ENCODE assay signal across 9 cellular contexts in the genomic region with DNA sequence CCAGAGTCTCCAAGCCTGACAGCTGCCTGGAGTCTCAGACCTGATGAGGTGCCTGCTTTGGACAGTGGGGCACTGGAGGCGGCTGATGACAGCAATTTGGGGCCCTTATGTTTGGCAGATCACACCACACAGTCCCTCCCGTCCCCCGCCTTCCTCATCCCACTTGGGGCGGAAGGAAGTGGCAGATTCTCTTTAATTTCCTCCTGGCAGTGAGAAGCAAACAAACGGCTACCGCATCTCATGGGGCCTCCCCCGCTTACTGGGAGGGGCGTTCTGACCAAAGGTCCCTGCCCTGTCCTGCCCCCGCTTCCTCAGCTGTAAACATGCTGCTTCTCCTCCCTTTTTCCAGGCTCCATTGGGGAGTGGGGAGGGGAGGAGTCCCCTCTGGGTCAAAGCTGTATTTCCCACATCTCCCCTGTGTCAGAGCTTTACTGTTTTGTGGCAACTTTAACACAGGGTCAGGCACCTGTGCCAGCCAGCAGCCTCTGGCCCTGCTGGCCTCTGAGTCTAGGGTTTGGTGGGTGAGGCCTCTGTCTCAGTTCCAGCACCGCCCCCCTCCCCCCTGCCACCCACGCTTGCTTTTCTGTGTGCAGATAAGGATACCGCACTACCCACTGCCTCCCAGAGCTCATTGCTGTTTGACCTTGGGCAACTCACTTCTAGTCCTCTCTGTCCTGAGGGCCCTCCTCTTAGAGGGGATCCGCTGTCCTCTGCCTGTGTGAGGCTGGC. TPM values are rescaled to one million over a fixed set of nuclear protein-coding genes. Genes with fewer than 3 reads are reported as not detected.
DNase-seq lines count a peak whose midpoint lies in the region; ATAC-seq and TF ChIP-seq lines count a peak whose summit lies in the region.
"Had no signal": no experiment of that assay in that cellular context is flagged by ENCODE, and none has a peak within 500 bp of the region (broad histone marks: within the 10 kb centered on the region; RNA-seq: fewer than 3 reads in every experiment).

No MANE protein-coding gene starts in this region.

- H3K36me3 ChIP-seq in OCI-LY7 (ENCODE audit: insufficient read depth, low read length): peaks cover 43% of the 10 kb centered on the region
- H3K36me3 ChIP-seq in hepatocyte (replicated peaks; ENCODE audit: insufficient read depth, low read depth): no peaks in the 10 kb centered on the region

- DNase-seq in OCI-LY7 (ENCODE audit: low spot score): peak; percentile 78
- peak; percentile 79 for DNase-seq in activated T-helper 2 cell treated with anti-CD3 and anti-CD28 coated beads, Interferon-gamma antibody, Interleukin-2, Interleukin-4, amounts not matched to agents 10 μg/mL and 5 μg/mL and 100 μg/mL, durations not matched to agents 14 hours and 24 hours and 36 hours (ENCODE audit: low spot score)
- DNase-seq in hepatocyte (ENCODE audit: low spot score): peak; percentile 77
- DNase-seq in stimulated activated CD4-positive, alpha-beta T cell treated with anti-CD3 and anti-CD28 coated beads, Interleukin-4, amount 100 ng/mL, for 24 hours: peak; percentile 66
- no peak for DNase-seq in dedifferentiated amniotic fluid mesenchymal stem cell (ENCODE audit: extremely low spot score)
- no peak for DNase-seq in hepatic stellate cell (ENCODE audit: low spot score)

- WGBS in hepatocyte (ENCODE audit: low lambda C conversion rate, missing lambda C conversion rate): 60% methylated on average over 13 of the region's 13 CpGs

- TF ChIP-seq CTCF in OCI-LY7 (conservative IDR thresholded peaks at IDR 0.05; ENCODE audit: low read length) (no peak), hepatocyte (IDR thresholded peaks at IDR 0.05; ENCODE audit: poor library complexity) (no peak)

- no peaks in the 10 kb centered on the region for H3K27me3 Mint-ChIP-seq in activated T-helper 2 cell treated with anti-CD3 and anti-CD28 coated beads, Interferon-gamma antibody, Interleukin-2, Interleukin-4, amounts not matched to agents 10 μg/mL and 5 μg/mL and 100 μg/mL, durations not matched to agents 14 hours and 24 hours and 36 hours (ENCODE audit: low read depth)

- H3K27ac ChIP-seq in OCI-LY7 (ENCODE audit: low read depth, low read length, poor library complexity, severe bottlenecking) (peak overlapping the region; percentile 76), hepatocyte (peak overlapping the region; percentile 94)

- H3K27ac Mint-ChIP-seq in activated T-helper 2 cell treated with anti-CD3 and anti-CD28 coated beads, Interferon-gamma antibody, Interleukin-2, Interleukin-4, amounts not matched to agents 10 μg/mL and 5 μg/mL and 100 μg/mL, durations not matched to agents 14 hours and 24 hours and 36 hours: peak overlapping the region; percentile 96

- no peaks in the 10 kb centered on the region for H3K27me3 ChIP-seq in hepatocyte

- H3K4me2 ChIP-seq in OCI-LY7 (ENCODE audit: low read length) (peak overlapping the region; percentile 71), hepatocyte (peak overlapping the region; percentile 61)

- peak overlapping the region; percentile 39 for H3K4me3 ChIP-seq in OCI-LY7 (ENCODE audit: low read depth, low read length, poor library complexity, severe bottlenecking)
- H3K4me3 ChIP-seq in hepatocyte: no peak overlapping the region

- H3K4me1 Mint-ChIP-seq in activated T-helper 2 cell treated with anti-CD3 and anti-CD28 coated beads, Interferon-gamma antibody, Interleukin-2, Interleukin-4, amounts not matched to agents 10 μg/mL and 5 μg/mL and 100 μg/mL, durations not matched to agents 14 hours and 24 hours and 36 hours (ENCODE audit: low read depth): peaks cover 84% of the 10 kb centered on the region

- H3K79me2 ChIP-seq in OCI-LY7 (ENCODE audit: insufficient read depth, low read depth, low read length): no peaks in the 10 kb centered on the region
- H3K79me2 ChIP-seq in hepatocyte: no peaks in the 10 kb centered on the region

- intact Hi-C loops in OCI-LY7 (cut with micrococcal nuclease; ENCODE audit: unreplicated experiment): loop anchor here (10.0 kb wide), 1 partner anchor 515 kb away; a partner anchor contains a TSS
- intact Hi-C loops in activated T-helper 2 cell treated with anti-CD3 and anti-CD28 coated beads, Interferon-gamma antibody, Interleukin-2, Interleukin-4, amounts not matched to agents 10 μg/mL and 5 μg/mL and 100 μg/mL, durations not matched to agents 14 hours and 24 hours and 36 hours (cut with micrococcal nuclease): loop anchor here (2.0 to 10.0 kb wide), 5 partner anchors 13 to 235 kb away; a partner anchor contains a TSS

- H3K36me3 Mint-ChIP-seq in activated T-helper 2 cell treated with anti-CD3 and anti-CD28 coated beads, Interferon-gamma antibody, Interleukin-2, Interleukin-4, amounts not matched to agents 10 μg/mL and 5 μg/mL and 100 μg/mL, durations not matched to agents 14 hours and 24 hours and 36 hours (ENCODE audit: low read depth): peaks cover 51% of the 10 kb centered on the region

- H3K4me3 Mint-ChIP-seq in activated T-helper 2 cell treated with anti-CD3 and anti-CD28 coated beads, Interferon-gamma antibody, Interleukin-2, Interleukin-4, amounts not matched to agents 10 μg/mL and 5 μg/mL and 100 μg/mL, durations not matched to agents 14 hours and 24 hours and 36 hours (ENCODE audit: low read depth): peak overlapping the region; percentile 51

- H3K9me2 ChIP-seq in OCI-LY7 (ENCODE audit: insufficient read depth, low read length): no peaks in the 10 kb centered on the region
- H3K9me2 ChIP-seq in hepatocyte (replicated peaks; ENCODE audit: insufficient read depth): no peaks in the 10 kb centered on the region

- POLR2A ChIA-PET in OCI-LY7 (lab: Charles Lee): interaction anchor here (0.6 to 1.0 kb wide), 3 partner anchors 8 to 153 kb away, joined by 3 to 4 read pairs (median 3); no protein-coding TSS in a partner anchor

- H2AFZ ChIP-seq in OCI-LY7 (ENCODE audit: low read length) (peak overlapping the region; percentile 37; the same call in 1 of the 2 replicates), hepatocyte (no peak overlapping the region)

- no peaks in the 10 kb centered on the region for H3K9me3 Mint-ChIP-seq in activated T-helper 2 cell treated with anti-CD3 and anti-CD28 coated beads, Interferon-gamma antibody, Interleukin-2, Interleukin-4, amounts not matched to agents 10 μg/mL and 5 μg/mL and 100 μg/mL, durations not matched to agents 14 hours and 24 hours and 36 hours

- H3K4me1 ChIP-seq in OCI-LY7 (ENCODE audit: insufficient read depth, low read length, poor library complexity, severe bottlenecking): peaks cover 85% of the 10 kb centered on the region
- H3K4me1 ChIP-seq in hepatocyte (ENCODE audit: insufficient read depth): peaks cover 24% of the 10 kb centered on the region

- H4K20me1 ChIP-seq in OCI-LY7 (ENCODE audit: insufficient read depth, low read length) (no peaks in the 10 kb centered on the region), hepatocyte (ENCODE audit: insufficient read depth, poor library complexity, severe bottlenecking) (no peaks in the 10 kb centered on the region)

- H3K9me3 ChIP-seq in OCI-LY7 (ENCODE audit: low read length) (no peaks in the 10 kb centered on the region), hepatocyte (ENCODE audit: low read depth) (no peaks in the 10 kb centered on the region)

- no TSS peak for BruUV-seq in OCI-LY7 (replicated peaks; lab: Mats Ljungman, UMichigan)

- CTCF ChIA-PET in OCI-LY7 (lab: Charles Lee; ENCODE audit: unreplicated experiment): no interaction called here

- no peak for ATAC-seq in HG02970 (IDR thresholded peaks at IDR 0.05; ENCODE audit: low FRiP score, unreplicated experiment)
- ATAC-seq in HG02610 (IDR thresholded peaks at IDR 0.05; ENCODE audit: unreplicated experiment): no peak
- ATAC-seq: Panc1 had no signal

RNA-seq across cellular contexts. Expression of a gene that starts 5.4 kb away (rescaled TPM):
- total RNA-seq in OCI-LY7 (2014; rRNA removed; shearing (Covaris generic)): 60.9 and 73.4 TPM in 2 replicates
- 76.0 and 91.7 TPM in 2 replicates for total RNA-seq in OCI-LY7 (2022)
- total RNA-seq in activated T-helper 2 cell treated with anti-CD3 and anti-CD28 coated beads, Interferon-gamma antibody, Interleukin-2, Interleukin-4, amounts not matched to agents 10 μg/mL and 5 μg/mL and 100 μg/mL, durations not matched to agents 14 hours and 24 hours and 36 hours: 136 and 146 TPM in 2 replicates
- total RNA-seq in hepatocyte: 33.3 and 35.9 TPM in 2 replicates
- polyA plus RNA-seq in hepatocyte: 13.1 and 15.1 TPM in 2 replicates

RNA-seq across cellular contexts. Expression of a gene that starts 56.7 kb away (rescaled TPM):
- total RNA-seq in OCI-LY7 (2014; rRNA removed; shearing (Covaris generic)): 19.9 and 20.7 TPM in 2 replicates
- 32.4 and 34.7 TPM in 2 replicates for total RNA-seq in OCI-LY7 (2022)
- total RNA-seq in activated T-helper 2 cell treated with anti-CD3 and anti-CD28 coated beads, Interferon-gamma antibody, Interleukin-2, Interleukin-4, amounts not matched to agents 10 μg/mL and 5 μg/mL and 100 μg/mL, durations not matched to agents 14 hours and 24 hours and 36 hours: 31.2 and 34.3 TPM in 2 replicates
- total RNA-seq in hepatocyte: 11.8 and 12.2 TPM in 2 replicates
- polyA plus RNA-seq in hepatocyte: 15.6 and 18.0 TPM in 2 replicates

RNA-seq across cellular contexts. Expression of a gene that starts 56.7 kb away (rescaled TPM):
- total RNA-seq in OCI-LY7 (2014; rRNA removed; shearing (Covaris generic)): 27.9 and 31.4 TPM in 2 replicates
- total RNA-seq in OCI-LY7 (2022) (16.9 and 18.1 TPM in 2 replicates), hepatocyte (8.6 and 11.1 TPM in 2 replicates)
- 19.3 TPM in 2 replicates for total RNA-seq in activated T-helper 2 cell treated with anti-CD3 and anti-CD28 coated beads, Interferon-gamma antibody, Interleukin-2, Interleukin-4, amounts not matched to agents 10 μg/mL and 5 μg/mL and 100 μg/mL, durations not matched to agents 14 hours and 24 hours and 36 hours
- polyA plus RNA-seq in hepatocyte: 12.5 and 15.0 TPM in 2 replicates

Comparison
In these comparisons a context has a peak if more than half of its experiments do, and no peak if none do; other contexts are left out.
1. DNase-seq: peak in OCI-LY7 (single experiment), activated T-helper 2 cell treated with anti-CD3 and anti-CD28 coated beads, Interferon-gamma antibody, Interleukin-2, Interleukin-4, amounts not matched to agents 10 μg/mL and 5 μg/mL and 100 μg/mL, durations not matched to agents 14 hours and 24 hours and 36 hours (single experiment), hepatocyte (single experiment) and stimulated activated CD4-positive, alpha-beta T cell treated with anti-CD3 and anti-CD28 coated beads, Interleukin-4, amount 100 ng/mL, for 24 hours (single experiment); none in dedifferentiated amniotic fluid mesenchymal stem cell (single experiment) and hepatic stellate cell (single experiment).